ENCODE assay signal across 22 cellular contexts in genomic region chr10:104456817-104457657, GRCh38.
A peak's percentile ranks its signal among the peaks of the same experiment; 100 is the strongest.
DNase-seq lines count a peak whose midpoint lies in the region; ATAC-seq, FAIRE-seq and TF ChIP-seq lines count a peak whose summit lies in the region.
"Had no signal": no experiment of that assay in that cellular context is flagged by ENCODE, and none has a peak within 500 bp of the region (broad histone marks: within the 10 kb centered on the region; RNA-seq: fewer than 3 reads in every experiment).

No MANE protein-coding gene starts in this region.

- H3K4me3 ChIP-seq in gastroesophageal sphincter (no peak overlapping the region), small intestine (ENCODE audit: low read depth in 1 of 2, low read length in 2 of 2) (no peak overlapping the region)
- H3K4me3 ChIP-seq: tibial artery had no signal

- no peak for TF ChIP-seq EP300 in gastroesophageal sphincter (IDR thresholded peaks at IDR 0.05)

- FAIRE-seq in GM12892 (lab: Jason Lieb, UNC) = peak; percentile 87
- FAIRE-seq in small intestine (lab: Jason Lieb, UNC) = no peak
- FAIRE-seq: GM19239 had no signal

- H3K27ac ChIP-seq in gastroesophageal sphincter (no peak overlapping the region), small intestine (ENCODE audit: low read depth in 1 of 2, low read length in 1 of 2) (no peak overlapping the region)
- H3K27ac ChIP-seq: HL-60, tibial artery had no signal

- no peaks in the 10 kb centered on the region for H3K27me3 ChIP-seq in gastroesophageal sphincter
- H3K27me3 ChIP-seq in small intestine (ENCODE audit: control insufficient read depth in 2 of 2, insufficient read depth in 2 of 2, low read length in 2 of 2) = no peaks in the 10 kb centered on the region
- H3K27me3 ChIP-seq: tibial artery had no signal

- no peak overlapping the region for H3K27ac Mint-ChIP-seq in mesothelial cell of epicardium
- H3K27ac Mint-ChIP-seq: activated B cell treated with CpG ODN at 0.5 μM for 24 hours; activated CD8-positive, alpha-beta memory T cell treated with anti-CD3 and anti-CD28 coated beads, Interleukin-2, amount 10 ng/mL, durations not matched to agents 7 days and 5 days; T-cell had no signal

- H3K36me3 ChIP-seq in gastroesophageal sphincter = no peaks in the 10 kb centered on the region
- no peaks in the 10 kb centered on the region for H3K36me3 ChIP-seq in small intestine (ENCODE audit: control insufficient read depth in 2 of 2, insufficient read depth in 2 of 2, low read length in 2 of 2)
- H3K36me3 ChIP-seq: tibial artery had no signal

- no peak overlapping the region for H3K4me3 Mint-ChIP-seq in mesothelial cell of epicardium
- H3K4me3 Mint-ChIP-seq: activated B cell treated with CpG ODN at 0.5 μM for 24 hours; activated CD8-positive, alpha-beta memory T cell treated with anti-CD3 and anti-CD28 coated beads, Interleukin-2, amount 10 ng/mL, durations not matched to agents 7 days and 5 days; T-cell had no signal

- ATAC-seq in GM19324 (IDR thresholded peaks at IDR 0.05; ENCODE audit: low FRiP score, unreplicated experiment) = peak; percentile 48
- peak; percentile 81 for ATAC-seq in HG02759 (IDR thresholded peaks at IDR 0.05; ENCODE audit: unreplicated experiment)
- no peak for ATAC-seq in gastroesophageal sphincter
- ATAC-seq: activated CD8-positive, alpha-beta memory T cell treated with anti-CD3 and anti-CD28 coated beads, Interleukin-2, amount 10 ng/mL, durations not matched to agents 7 days and 5 days; left lobe of liver; T-cell had no signal

- H3K9me3 ChIP-seq in gastroesophageal sphincter (no peaks in the 10 kb centered on the region), small intestine (ENCODE audit: control insufficient read depth, low read depth) (no peaks in the 10 kb centered on the region)
- H3K9me3 ChIP-seq: tibial artery had no signal

- H3K36me3 Mint-ChIP-seq in mesothelial cell of epicardium = no peaks in the 10 kb centered on the region
- H3K36me3 Mint-ChIP-seq: activated CD8-positive, alpha-beta memory T cell treated with anti-CD3 and anti-CD28 coated beads, Interleukin-2, amount 10 ng/mL, durations not matched to agents 7 days and 5 days; T-cell had no signal

- DNase-seq in GM12892 (ENCODE audit: insufficient read length) (no peak), NCI-H2227 treated with DMSO at 0.1 percent for 48 hours (lab: John Stamatoyannopoulos, UW) (peak; percentile 45), small intestine (no peak), mesothelial cell of epicardium (ENCODE audit: low spot score in 2 of 2, unreplicated experiment in 2 of 2) (no peak), COLO668 (lab: John Stamatoyannopoulos, UW; ENCODE audit: unreplicated experiment) (no peak)
- DNase-seq: activated B cell treated with CpG ODN at 0.5 μM for 24 hours; activated CD8-positive, alpha-beta memory T cell treated with anti-CD3 and anti-CD28 coated beads, Interleukin-2, amount 10 ng/mL, durations not matched to agents 7 days and 5 days; activated gamma-delta T cell treated with Interleukin-2 at 50 U/mL for 16 hours; foreskin fibroblast; KBM-7; NCI-H1092; NCI-H2171; NK-92 treated with Interleukin-12 subunit alpha and Interleukin-12 subunit beta, amount 100 ng/mL, for 24 hours; stimulated activated CD4-positive, alpha-beta T cell treated with anti-CD3 and anti-CD28 coated beads, Interleukin-4, amount 100 ng/mL, for 4 hours; T-cell; tibial artery had no signal

- peaks cover 13% of the 10 kb centered on the region for H3K9me3 Mint-ChIP-seq in mesothelial cell of epicardium
- H3K9me3 Mint-ChIP-seq: T-cell had no signal

- no peak for TF ChIP-seq CTCF in gastroesophageal sphincter (IDR thresholded peaks at IDR 0.05)
- no peak for TF ChIP-seq CTCF in mesothelial cell of epicardium (IDR thresholded peaks at IDR 0.05; ENCODE audit: unreplicated experiment)

- H3K27me3 Mint-ChIP-seq in mesothelial cell of epicardium (ENCODE audit: low read depth) = peaks cover 5% of the 10 kb centered on the region

- H3K4me1 ChIP-seq in gastroesophageal sphincter (no peaks in the 10 kb centered on the region), small intestine (ENCODE audit: control insufficient read depth in 2 of 2, insufficient read depth in 1 of 2, low read depth in 1 of 2, low read length in 1 of 2) (no peaks in the 10 kb centered on the region)

- TF ChIP-seq POLR2A in GM12892 (IDR thresholded peaks at IDR 0.05; ENCODE audit: low read depth, low read length) (0 out of 2 replicates have a peak, but pooled peaks have one; percentile 25), gastroesophageal sphincter (IDR thresholded peaks at IDR 0.05) (no peak)

- no peaks in the 10 kb centered on the region for H3K4me1 Mint-ChIP-seq in mesothelial cell of epicardium
- H3K4me1 Mint-ChIP-seq: activated B cell treated with CpG ODN at 0.5 μM for 24 hours; activated CD8-positive, alpha-beta memory T cell treated with anti-CD3 and anti-CD28 coated beads, Interleukin-2, amount 10 ng/mL, durations not matched to agents 7 days and 5 days; T-cell had no signal

- WGBS in gastroesophageal sphincter (ENCODE audit: low coverage in 1 of 2), 2 donors = 53 to 54% methylated on average over 5 to 7 of the region's 9 CpGs
- 41 to 59% (median 56%) methylated on average over 9 of the region's 9 CpGs for WGBS in small intestine, 3 donors
